Comparison of ENCODE assay signal across 23 cellular contexts in genomic region chr1:211986628-211987254, GRCh38. TPM values are rescaled to one million over a fixed set of nuclear protein-coding genes. Genes with fewer than 3 reads are reported as not detected.
"Had no signal": no experiment of that assay in that cellular context is flagged by ENCODE, and none has a peak within 500 bp of the region (broad histone marks: within the 10 kb centered on the region; RNA-seq: fewer than 3 reads in every experiment).

No MANE protein-coding gene starts in this region.

- DNase-seq: activated CD4-positive, alpha-beta memory T cell treated with anti-CD3 and anti-CD28 coated beads, Interleukin-2, amount 10 ng/mL, durations not matched to agents 7 days and 5 days; activated CD4-positive, alpha-beta T cell treated with anti-CD3 and anti-CD28 coated beads for 36 hours; activated CD4-positive, alpha-beta T cell treated with anti-CD3 and anti-CD28 coated beads, Interleukin-2, amount 50 U/mL, for 1 hour; activated gamma-delta T cell treated with Interleukin-2 at 50 U/mL for 16 hours; activated naive CD4-positive, alpha-beta T cell treated with anti-CD3 and anti-CD28 coated beads, Interleukin-2, amount 10 ng/mL, durations not matched to agents 7 days and 5 days; activated naive CD8-positive, alpha-beta T cell treated with anti-CD3 and anti-CD28 coated beads, Interleukin-2, amount 10 ng/mL, durations not matched to agents 7 days and 5 days; activated T-cell treated with anti-CD3 and anti-CD28 coated beads for 4 hours; activated T-cell treated with anti-CD3 and anti-CD28 coated beads, Interleukin-2, amount 50 U/mL, for 48 hours; KG1; NCI-H1048; NCI-H1417; NCI-H1930; NCI-H2171 treated with DMSO at 0.1 percent for 48 hours; NCI-H345; NCI-H510A; NCI-H526 treated with DMSO at 0.1 percent for 48 hours; NCI-H82; T-helper 1 cell had no signal

- ATAC-seq: activated CD4-positive, alpha-beta T cell treated with anti-CD3 and anti-CD28 coated beads for 36 hours had no signal

- H3K9me3 Mint-ChIP-seq: activated CD4-positive, alpha-beta memory T cell treated with anti-CD3 and anti-CD28 coated beads, Interleukin-2, amount 10 ng/mL, durations not matched to agents 7 days and 5 days; activated naive CD4-positive, alpha-beta T cell treated with anti-CD3 and anti-CD28 coated beads, Interleukin-2, amount 10 ng/mL, durations not matched to agents 7 days and 5 days; activated naive CD8-positive, alpha-beta T cell treated with anti-CD3 and anti-CD28 coated beads, Interleukin-2, amount 10 ng/mL, durations not matched to agents 7 days and 5 days; activated T-helper 2 cell treated with anti-CD3 and anti-CD28 coated beads, Interferon-gamma antibody, Interleukin-2, Interleukin-4, amounts not matched to agents 10 μg/mL and 5 μg/mL and 100 μg/mL, durations not matched to agents 14 hours and 24 hours and 36 hours; brain had no signal

- H3K27ac ChIP-seq: ascending aorta, SK-N-MC, VCaP had no signal

- H3K4me3 Mint-ChIP-seq: activated CD4-positive, alpha-beta memory T cell treated with anti-CD3 and anti-CD28 coated beads, Interleukin-2, amount 10 ng/mL, durations not matched to agents 7 days and 5 days; activated CD4-positive, alpha-beta T cell treated with anti-CD3 and anti-CD28 coated beads for 36 hours; activated naive CD4-positive, alpha-beta T cell treated with anti-CD3 and anti-CD28 coated beads, Interleukin-2, amount 10 ng/mL, durations not matched to agents 7 days and 5 days; activated naive CD8-positive, alpha-beta T cell treated with anti-CD3 and anti-CD28 coated beads, Interleukin-2, amount 10 ng/mL, durations not matched to agents 7 days and 5 days; brain had no signal

- H3K4me1 Mint-ChIP-seq: activated CD4-positive, alpha-beta memory T cell treated with anti-CD3 and anti-CD28 coated beads, Interleukin-2, amount 10 ng/mL, durations not matched to agents 7 days and 5 days; activated naive CD4-positive, alpha-beta T cell treated with anti-CD3 and anti-CD28 coated beads, Interleukin-2, amount 10 ng/mL, durations not matched to agents 7 days and 5 days; brain had no signal

- H3K4me1 ChIP-seq: ascending aorta had no signal

- H3K9me3 ChIP-seq: ascending aorta had no signal

- H3K27me3 Mint-ChIP-seq: activated CD4-positive, alpha-beta memory T cell treated with anti-CD3 and anti-CD28 coated beads, Interleukin-2, amount 10 ng/mL, durations not matched to agents 7 days and 5 days; activated CD4-positive, alpha-beta T cell treated with anti-CD3 and anti-CD28 coated beads for 36 hours; activated naive CD4-positive, alpha-beta T cell treated with anti-CD3 and anti-CD28 coated beads, Interleukin-2, amount 10 ng/mL, durations not matched to agents 7 days and 5 days; activated naive CD8-positive, alpha-beta T cell treated with anti-CD3 and anti-CD28 coated beads, Interleukin-2, amount 10 ng/mL, durations not matched to agents 7 days and 5 days; brain had no signal

- H3K27me3 ChIP-seq: ascending aorta had no signal

- H3K4me3 ChIP-seq: ascending aorta, SK-N-MC had no signal

- H3K27ac Mint-ChIP-seq: activated CD4-positive, alpha-beta memory T cell treated with anti-CD3 and anti-CD28 coated beads, Interleukin-2, amount 10 ng/mL, durations not matched to agents 7 days and 5 days; activated CD4-positive, alpha-beta T cell treated with anti-CD3 and anti-CD28 coated beads for 36 hours; activated naive CD4-positive, alpha-beta T cell treated with anti-CD3 and anti-CD28 coated beads, Interleukin-2, amount 10 ng/mL, durations not matched to agents 7 days and 5 days; activated naive CD8-positive, alpha-beta T cell treated with anti-CD3 and anti-CD28 coated beads, Interleukin-2, amount 10 ng/mL, durations not matched to agents 7 days and 5 days; activated T-helper 2 cell treated with anti-CD3 and anti-CD28 coated beads, Interferon-gamma antibody, Interleukin-2, Interleukin-4, amounts not matched to agents 10 μg/mL and 5 μg/mL and 100 μg/mL, durations not matched to agents 14 hours and 24 hours and 36 hours; brain had no signal

RNA-seq across cellular contexts. Expression of gene DTL, which starts 48.8 kb away (rescaled TPM):
- total RNA-seq: ascending aorta had no signal
